Comparison of ENCODE assay signal across 22 cellular contexts in genomic region chr6:150607044-150607650, GRCh38. TPM values are rescaled to one million over a fixed set of nuclear protein-coding genes. Genes with fewer than 3 reads are reported as not detected.
A peak's percentile ranks its signal among the peaks of the same experiment; 100 is the strongest.
DNase-seq lines count a peak whose midpoint lies in the region; ATAC-seq and TF ChIP-seq lines count a peak whose summit lies in the region.
"Had no signal": no experiment of that assay in that cellular context is flagged by ENCODE, and none has a peak within 500 bp of the region (broad histone marks: within the 10 kb centered on the region; RNA-seq: fewer than 3 reads in every experiment).

No MANE protein-coding gene starts in this region.

- peaks cover 3% of the 10 kb centered on the region for H3K27me3 Mint-ChIP-seq in brain
- H3K27me3 Mint-ChIP-seq in naive B cell: no peaks in the 10 kb centered on the region
- H3K27me3 Mint-ChIP-seq in type B pancreatic cell: peaks cover under 1% of the 10 kb centered on the region
- peaks cover 0 to 11% of the 10 kb centered on the region in 2 donors for H3K27me3 Mint-ChIP-seq in effector memory CD8-positive, alpha-beta T cell
- H3K27me3 Mint-ChIP-seq in H9 (ENCODE audit: low read depth): peaks cover 56% of the 10 kb centered on the region
- H3K27me3 Mint-ChIP-seq: IgD-negative memory B cell had no signal

- no peak overlapping the region for H3K18ac ChIP-seq in H9 (ENCODE audit: insufficient read length, low read depth, low read length)

- no peak overlapping the region for H3K4ac ChIP-seq in H9 (ENCODE audit: low read depth, low read length)

- H3K4me3 Mint-ChIP-seq in brain (peak overlapping the region; percentile 5 to 72 (median 45)), naive B cell (peak overlapping the region in 4 of 8 donors; percentile 2 to 64 (median 42)), type B pancreatic cell (no peak overlapping the region), H9 (no peak overlapping the region)
- H3K4me3 Mint-ChIP-seq in effector memory CD8-positive, alpha-beta T cell: no peak overlapping the region

- H3K4me1 Mint-ChIP-seq in brain (peaks cover 39% of the 10 kb centered on the region), naive B cell (peaks cover 63 to 92% (median 72%) of the 10 kb centered on the region in 3 donors), type B pancreatic cell (ENCODE audit: unreplicated experiment) (peaks cover 30% of the 10 kb centered on the region), H9 (peaks cover 6 to 7% of the 10 kb centered on the region in 2 experiments)
- H3K4me1 Mint-ChIP-seq in effector memory CD8-positive, alpha-beta T cell (ENCODE audit: low read depth in 2 of 2): no peaks in the 10 kb centered on the region
- H3K4me1 Mint-ChIP-seq: CD14-positive monocyte had no signal

- whole genome bisulfite sequencing in H9 (ENCODE audit: extremely low coverage, insufficient read length, low lambda C conversion rate): no CpG with 5 or more reads among the region's 6 CpGs

- H3K14ac ChIP-seq in H9 (ENCODE audit: insufficient read depth, low read length): no peak overlapping the region; the same call in 1 of the 2 replicates

- H4K8ac ChIP-seq in H9 (replicated peaks; ENCODE audit: insufficient read length, low read depth, low read length): no peak overlapping the region

- H4K5ac ChIP-seq in H9 (ENCODE audit: insufficient read length, low read depth, low read length): no peak overlapping the region

- H3K9me3 ChIP-seq in H9 (ENCODE audit: control insufficient read depth, low read depth, low read length): no peaks in the 10 kb centered on the region

- no peak overlapping the region for H3K27ac ChIP-seq in H9 (ENCODE audit: insufficient read length, low read depth, low read length)
- H3K27ac ChIP-seq: 22Rv1, GM23248 had no signal

- no peak overlapping the region for H3T11ph ChIP-seq in H9 (ENCODE audit: low read length)

- no peak overlapping the region for H2BK20ac ChIP-seq in H9 (ENCODE audit: low read depth, low read length, poor library complexity, severe bottlenecking)

- no peak for ATAC-seq in naive B cell (ENCODE audit: low read depth in 2 of 2)
- ATAC-seq in effector memory CD8-positive, alpha-beta T cell (replicated peaks): no peak
- ATAC-seq: HCT116, Right ventricle myocardium inferior had no signal

- peak; percentile 31 for DNase-seq in NCI-H2171 treated with DMSO at 0.1 percent for 48 hours (lab: John Stamatoyannopoulos, UW)
- no peak for DNase-seq in NCI-H2171 (lab: John Stamatoyannopoulos, UW)
- DNase-seq in naive B cell: no peak
- no peak for DNase-seq in type B pancreatic cell (ENCODE audit: extremely low spot score, unreplicated experiment)
- DNase-seq in effector memory CD8-positive, alpha-beta T cell: no peak
- DNase-seq in H9: no peak
- no peak for DNase-seq in SIG-M5 treated with dmso at 0.1 percent for 504 hours (lab: John Stamatoyannopoulos, UW; ENCODE audit: unreplicated experiment)
- DNase-seq: AML-193; DMS79 treated with DMSO at 0.1 percent for 48 hours; GM23248; Kasumi-1; NCI-H146; NCI-H2029 treated with DMSO at 0.1 percent for 48 hours; NCI-H510A; NCI-H748 treated with DMSO at 0.1 percent for 48 hours; NK-92 treated with Interleukin-12 subunit alpha and Interleukin-12 subunit beta, amount 100 ng/mL, for 24 hours had no signal

- no peak for TF ChIP-seq CTCF in brain (conservative IDR thresholded peaks at IDR 0.05)
- no peak for TF ChIP-seq CTCF in type B pancreatic cell (conservative IDR thresholded peaks at IDR 0.05)
- no peak for TF ChIP-seq CTCF in H9 (conservative IDR thresholded peaks at IDR 0.05)

- no peak overlapping the region for H4K91ac ChIP-seq in H9 (ENCODE audit: insufficient read length, low read depth, low read length)

- no peak overlapping the region for H2BK120ac ChIP-seq in H9 (ENCODE audit: low read depth, low read length, poor library complexity, severe bottlenecking)

- H3K27me3 ChIP-seq in H9 (ENCODE audit: insufficient read depth, low read length): peaks cover 5% of the 10 kb centered on the region; the same call in 1 of the 2 replicates

- no peaks in the 10 kb centered on the region for H4K20me1 ChIP-seq in H9 (ENCODE audit: control insufficient read depth, insufficient read depth, insufficient read length)

- no peak overlapping the region for H3K23ac ChIP-seq in H9 (ENCODE audit: insufficient read length, low read depth, low read length)

- H3K36me3 Mint-ChIP-seq in brain: peaks cover 12% of the 10 kb centered on the region
- peaks cover 13 to 14% of the 10 kb centered on the region in 2 donors for H3K36me3 Mint-ChIP-seq in naive B cell
- H3K36me3 Mint-ChIP-seq in type B pancreatic cell: peaks cover 18% of the 10 kb centered on the region
- no peaks in the 10 kb centered on the region for H3K36me3 Mint-ChIP-seq in effector memory CD8-positive, alpha-beta T cell (ENCODE audit: insufficient read depth)
- H3K36me3 Mint-ChIP-seq in H9 (ENCODE audit: insufficient read depth in 1 of 3, low read depth in 3 of 3): no peaks in the 10 kb centered on the region
- H3K36me3 Mint-ChIP-seq: CD14-positive monocyte had no signal

- H3K27ac Mint-ChIP-seq in brain (peak overlapping the region; percentile 40 to 92 (median 83)), naive B cell (peak overlapping the region; percentile 12 to 93 (median 70)), type B pancreatic cell (peak overlapping the region; percentile 7), H9 (no peak overlapping the region)
- H3K27ac Mint-ChIP-seq in effector memory CD8-positive, alpha-beta T cell: no peak overlapping the region

- H3K56ac ChIP-seq in H9 (ENCODE audit: insufficient read length, low read depth, low read length): no peak overlapping the region

- no peaks in the 10 kb centered on the region for H3K23me2 ChIP-seq in H9 (ENCODE audit: insufficient read length, low read depth, low read length, poor library complexity, severe bottlenecking)

- no peak overlapping the region for H3K9ac ChIP-seq in H9 (ENCODE audit: extremely low read depth, insufficient read length, low read length)
- H3K9ac ChIP-seq: GM23248 had no signal

- no peaks in the 10 kb centered on the region for H3K4me1 ChIP-seq in H9 (ENCODE audit: insufficient read depth, low read length)

- no peaks in the 10 kb centered on the region for H3K79me1 ChIP-seq in H9 (ENCODE audit: insufficient read depth, low read depth, low read length, poor library complexity, severe bottlenecking)

- no peak overlapping the region for H2BK15ac ChIP-seq in H9 (ENCODE audit: low read depth, low read length)

- no peak overlapping the region for H2BK12ac ChIP-seq in H9 (ENCODE audit: insufficient read length, low read depth, low read length)

- no peak overlapping the region for H2AFZ ChIP-seq in H9 (ENCODE audit: low read length)
- H2AFZ ChIP-seq: GM23248 had no signal

- no peaks in the 10 kb centered on the region for H3K79me2 ChIP-seq in H9 (ENCODE audit: insufficient read depth, low read length)

- H3K4me2 ChIP-seq in H9 (ENCODE audit: insufficient read depth, insufficient read length, low read length): no peak overlapping the region

- H2AK5ac ChIP-seq in H9 (ENCODE audit: insufficient read length, low read length): no peak overlapping the region

- no peaks in the 10 kb centered on the region for H3K9me3 Mint-ChIP-seq in brain
- no peaks in the 10 kb centered on the region for H3K9me3 Mint-ChIP-seq in naive B cell
- peaks cover 4% of the 10 kb centered on the region for H3K9me3 Mint-ChIP-seq in type B pancreatic cell
- H3K9me3 Mint-ChIP-seq in effector memory CD8-positive, alpha-beta T cell: no peaks in the 10 kb centered on the region
- H3K9me3 Mint-ChIP-seq in H9: no peaks in the 10 kb centered on the region
- H3K9me3 Mint-ChIP-seq: IgD-negative memory B cell had no signal

- no peak overlapping the region for H2BK5ac ChIP-seq in H9 (ENCODE audit: insufficient read length, low read length)

RNA-seq across cellular contexts. Expression of gene PLEKHG1, which starts 7.5 kb away (rescaled TPM):
- polyA plus RNA-seq in brain (ENCODE audit: insufficient read depth, low read depth, low replicate concordance) (3.6 TPM), naive B cell (ENCODE audit: low read depth in 6 of 6) (10 to 100 TPM; 38.3 to 82.2 (median 50.0) TPM)
- total RNA-seq in type B pancreatic cell (ENCODE audit: low replicate concordance) (48.7 and 58.2 TPM in 2 replicates), H9 (2021) (0.64 and 1.0 TPM in 2 replicates)

Comparison
In these comparisons a context has a peak if more than half of its experiments do, and no peak if none do; other contexts are left out.
1. H3K27ac Mint-ChIP-seq: peak in brain (5 of 5), naive B cell (6 of 6) and type B pancreatic cell (single experiment); none in effector memory CD8-positive, alpha-beta T cell (0 of 2) and H9 (0 of 3).
2. H3K4me3 Mint-ChIP-seq: peak in brain (5 of 5); none in type B pancreatic cell (single experiment), effector memory CD8-positive, alpha-beta T cell (0 of 2) and H9 (0 of 2).
3. RNA of gene PLEKHG1, which starts 7.5 kb away (total RNA-seq): 48.7 to 58.2 TPM in type B pancreatic cell; 0.64 to 1.0 TPM in H9; every median in the first group is over 10 times any median in the second.